Comparison of ENCODE assay signal across 8 cellular contexts in genomic region chrX:129980540-129981206, GRCh38. TPM values are rescaled to one million over a fixed set of nuclear protein-coding genes. Genes with fewer than 3 reads are reported as not detected.
DNase-seq lines count a peak whose midpoint lies in the region; ATAC-seq and TF ChIP-seq lines count a peak whose summit lies in the region.

No MANE protein-coding gene starts in this region.

- no peaks in the 10 kb centered on the region for H3K4me1 ChIP-seq in rectal smooth muscle tissue (ENCODE audit: control insufficient read depth, insufficient read depth, low read length)

- H3K4me3 Mint-ChIP-seq in activated CD4-positive, alpha-beta T cell treated with anti-CD3 and anti-CD28 coated beads, Interleukin-2, amount 10 ng/mL, durations not matched to agents 24 days and 14 days = no peak overlapping the region
- H3K4me3 Mint-ChIP-seq in glutamatergic neuron (ENCODE audit: unreplicated experiment) = peak overlapping the region; percentile 69
- no peak overlapping the region for H3K4me3 Mint-ChIP-seq in CD14-positive monocyte

- H3K27ac ChIP-seq in rectal smooth muscle tissue (ENCODE audit: low read depth, low read length) = peak overlapping the region; percentile 73

- H3K4me1 Mint-ChIP-seq in activated CD4-positive, alpha-beta T cell treated with anti-CD3 and anti-CD28 coated beads, Interleukin-2, amount 10 ng/mL, durations not matched to agents 24 days and 14 days = peaks cover 10% of the 10 kb centered on the region
- H3K4me1 Mint-ChIP-seq in glutamatergic neuron (ENCODE audit: low read depth, unreplicated experiment) = no peaks in the 10 kb centered on the region
- peaks cover 14% of the 10 kb centered on the region for H3K4me1 Mint-ChIP-seq in CD14-positive monocyte

- no peaks in the 10 kb centered on the region for H3K9me3 Mint-ChIP-seq in activated CD4-positive, alpha-beta T cell treated with anti-CD3 and anti-CD28 coated beads, Interleukin-2, amount 10 ng/mL, durations not matched to agents 24 days and 14 days
- H3K9me3 Mint-ChIP-seq in glutamatergic neuron (ENCODE audit: unreplicated experiment) (peaks cover 2% of the 10 kb centered on the region), CD14-positive monocyte (peaks cover 0 to 16% (median 6%) of the 10 kb centered on the region in 7 donors)

- peaks cover 20% of the 10 kb centered on the region for H3K27me3 Mint-ChIP-seq in activated CD4-positive, alpha-beta T cell treated with anti-CD3 and anti-CD28 coated beads, Interleukin-2, amount 10 ng/mL, durations not matched to agents 24 days and 14 days
- H3K27me3 Mint-ChIP-seq in glutamatergic neuron (ENCODE audit: unreplicated experiment) (peaks cover 10% of the 10 kb centered on the region), CD14-positive monocyte (ENCODE audit: low read depth in 3 of 3) (peaks cover 2 to 21% (median 7%) of the 10 kb centered on the region in 3 donors)

- H3K27me3 ChIP-seq in rectal smooth muscle tissue (ENCODE audit: control insufficient read depth, insufficient read depth, low read length) = no peaks in the 10 kb centered on the region

- intact Hi-C loops in activated CD4-positive, alpha-beta T cell treated with anti-CD3 and anti-CD28 coated beads, Interleukin-2, amount 10 ng/mL, durations not matched to agents 24 days and 14 days (cut with micrococcal nuclease) = no loop called here
- intact Hi-C loops in CD14-positive monocyte (cut with micrococcal nuclease) = loop anchor here (2.0 kb wide), 1 partner anchor 48 kb away; no protein-coding TSS in a partner anchor

- DNase-seq in activated gamma-delta T cell (lab: John Stamatoyannopoulos, UW) (peak; percentile 23), activated gamma-delta T cell treated with Interleukin-2 at 50 U/mL for 16 hours (no peak), glutamatergic neuron (peak; percentile 40), CD14-positive monocyte (ENCODE audit: low spot score) (no peak), NCI-H345 treated with DMSO at 0.1 percent for 48 hours (lab: John Stamatoyannopoulos, UW; ENCODE audit: unreplicated experiment) (no peak)
- DNase-seq in activated CD4-positive, alpha-beta T cell treated with anti-CD3 and anti-CD28 coated beads, Interleukin-2, amount 10 ng/mL, durations not matched to agents 24 days and 14 days = peak; percentile 74

- H3K27ac Mint-ChIP-seq in activated CD4-positive, alpha-beta T cell treated with anti-CD3 and anti-CD28 coated beads, Interleukin-2, amount 10 ng/mL, durations not matched to agents 24 days and 14 days = no peak overlapping the region
- H3K27ac Mint-ChIP-seq in glutamatergic neuron (ENCODE audit: unreplicated experiment) (no peak overlapping the region), CD14-positive monocyte (peak overlapping the region in 1 of 7 donors; percentile 79)

- no peak for ATAC-seq in GM21423 (IDR thresholded peaks at IDR 0.05; ENCODE audit: unreplicated experiment)

- TF ChIP-seq CTCF in glutamatergic neuron (IDR thresholded peaks at IDR 0.05; ENCODE audit: partially characterized antibody, unreplicated experiment) = no peak
- no peak for TF ChIP-seq CTCF in CD14-positive monocyte (IDR thresholded peaks at IDR 0.05)

- H3K36me3 Mint-ChIP-seq in activated CD4-positive, alpha-beta T cell treated with anti-CD3 and anti-CD28 coated beads, Interleukin-2, amount 10 ng/mL, durations not matched to agents 24 days and 14 days (ENCODE audit: low read depth) = peaks cover 3% of the 10 kb centered on the region
- H3K36me3 Mint-ChIP-seq in glutamatergic neuron (ENCODE audit: unreplicated experiment) (no peaks in the 10 kb centered on the region), CD14-positive monocyte (no peaks in the 10 kb centered on the region)

- no peaks in the 10 kb centered on the region for H3K36me3 ChIP-seq in rectal smooth muscle tissue (ENCODE audit: control insufficient read depth, insufficient read depth, low read length)

- peak overlapping the region; percentile 67 for H3K9ac ChIP-seq in rectal smooth muscle tissue (ENCODE audit: low read length)

- H3K4me3 ChIP-seq in rectal smooth muscle tissue (ENCODE audit: low read length) = peak overlapping the region; percentile 65

RNA-seq across cellular contexts. Expression of gene BCORL1, which starts 1.8 kb away (rescaled TPM):
- total RNA-seq in activated CD4-positive, alpha-beta T cell treated with anti-CD3 and anti-CD28 coated beads, Interleukin-2, amount 10 ng/mL, durations not matched to agents 24 days and 14 days = 8.0 and 9.2 TPM in 2 replicates
- total RNA-seq in glutamatergic neuron (ENCODE audit: unreplicated experiment) = 14.7 TPM
- polyA plus RNA-seq in CD14-positive monocyte = under 1 TPM; 0.69 to 0.72 TPM

Comparison
In these comparisons a context has a peak if more than half of its experiments do, and no peak if none do; other contexts are left out.
1. DNase-seq: peak in activated gamma-delta T cell (single experiment), activated CD4-positive, alpha-beta T cell treated with anti-CD3 and anti-CD28 coated beads, Interleukin-2, amount 10 ng/mL, durations not matched to agents 24 days and 14 days (single experiment) and glutamatergic neuron (single experiment); none in activated gamma-delta T cell treated with Interleukin-2 at 50 U/mL for 16 hours (single experiment), CD14-positive monocyte (single experiment) and NCI-H345 treated with DMSO at 0.1 percent for 48 hours (single experiment).